In the genomic region with DNA sequence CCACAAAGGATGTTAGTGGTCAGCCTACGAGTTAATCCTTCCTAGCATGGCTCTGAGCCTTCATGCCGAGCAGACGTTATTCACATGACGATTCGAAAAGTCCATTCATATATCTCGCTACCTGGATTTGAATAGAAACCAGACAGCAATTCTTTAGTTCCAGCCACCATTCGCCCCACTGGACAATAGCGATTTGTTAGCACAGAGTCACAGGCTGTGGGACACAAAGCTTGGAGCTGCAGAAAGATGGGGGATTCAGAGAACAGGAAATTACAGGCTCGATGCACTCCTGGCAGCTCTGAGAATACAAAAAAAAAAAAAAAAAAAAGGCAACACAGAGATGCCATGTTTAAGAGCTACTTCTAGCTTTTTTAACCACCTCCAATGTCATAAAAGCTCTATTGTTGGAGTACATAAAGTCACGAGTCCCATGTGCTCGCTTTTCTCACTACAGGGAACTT, we compare ENCODE assay signal across 1 cellular context.
TF ChIP-seq lines count a peak whose summit lies in the region.

No MANE protein-coding gene starts in this region.

TF ChIP-seq in HEK293, 187 proteins besides CTCF, POLR2A, EP300 and RAD21 (continued from another document):
- TF ChIP-seq, protein P1, sequence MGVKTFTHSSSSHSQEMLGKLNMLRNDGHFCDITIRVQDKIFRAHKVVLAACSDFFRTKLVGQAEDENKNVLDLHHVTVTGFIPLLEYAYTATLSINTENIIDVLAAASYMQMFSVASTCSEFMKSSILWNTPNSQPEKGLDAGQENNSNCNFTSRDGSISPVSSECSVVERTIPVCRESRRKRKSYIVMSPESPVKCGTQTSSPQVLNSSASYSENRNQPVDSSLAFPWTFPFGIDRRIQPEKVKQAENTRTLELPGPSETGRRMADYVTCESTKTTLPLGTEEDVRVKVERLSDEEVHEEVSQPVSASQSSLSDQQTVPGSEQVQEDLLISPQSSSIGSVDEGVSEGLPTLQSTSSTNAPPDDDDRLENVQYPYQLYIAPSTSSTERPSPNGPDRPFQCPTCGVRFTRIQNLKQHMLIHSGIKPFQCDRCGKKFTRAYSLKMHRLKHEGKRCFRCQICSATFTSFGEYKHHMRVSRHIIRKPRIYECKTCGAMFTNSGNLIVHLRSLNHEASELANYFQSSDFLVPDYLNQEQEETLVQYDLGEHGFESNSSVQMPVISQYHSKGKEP (tag by site-specific recombination; IDR thresholded peaks at IDR 0.05): no peak
- TF ChIP-seq, protein P2, sequence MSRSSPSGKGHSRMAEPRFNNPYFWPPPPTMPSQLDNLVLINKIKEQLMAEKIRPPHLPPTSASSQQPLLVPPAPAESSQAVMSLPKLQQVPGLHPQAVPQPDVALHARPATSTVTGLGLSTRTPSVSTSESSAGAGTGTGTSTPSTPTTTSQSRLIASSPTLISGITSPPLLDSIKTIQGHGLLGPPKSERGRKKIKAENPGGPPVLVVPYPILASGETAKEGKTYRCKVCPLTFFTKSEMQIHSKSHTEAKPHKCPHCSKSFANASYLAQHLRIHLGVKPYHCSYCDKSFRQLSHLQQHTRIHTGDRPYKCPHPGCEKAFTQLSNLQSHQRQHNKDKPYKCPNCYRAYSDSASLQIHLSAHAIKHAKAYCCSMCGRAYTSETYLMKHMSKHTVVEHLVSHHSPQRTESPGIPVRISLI (tag by site-specific recombination; IDR thresholded peaks at IDR 0.05): peak; percentile 51; the same call in 1 of the 2 replicates
- TF ChIP-seq ZBTB17 (tag by site-specific recombination; IDR thresholded peaks at IDR 0.05): peak; percentile 75; the same call in 1 of the 2 replicates
